In genomic region chr7:16562456-16563220, GRCh38 we compare ENCODE assay signal across 1 cellular context.
TF ChIP-seq lines count a peak whose summit lies in the region.

No MANE protein-coding gene starts in this region.

TF ChIP-seq in K562, 482 proteins besides CTCF, POLR2A, EP300 and RAD21:
- TF ChIP-seq CHAMP1 (IDR thresholded peaks at IDR 0.05) (0 out of 2 replicates have a peak, but pooled peaks have one; percentile 20), FOSL1 (tag; conservative IDR thresholded peaks at IDR 0.05) (no peak), BCL6 (CRISPR knock-in tag; IDR thresholded peaks at IDR 0.05) (no peak), ESRRA (IDR thresholded peaks at IDR 0.05; ENCODE audit: borderline replicate concordance, low read depth) (peak; percentile 89), NR2C1 (IDR thresholded peaks at IDR 0.05) (0 out of 2 replicates have a peak, but pooled peaks have one; percentile 35), NR2C1 (tag; IDR thresholded peaks at IDR 0.05) (peak; percentile 53; the same call in 1 of the 2 replicates), NFIC (IDR thresholded peaks at IDR 0.05) (peak; percentile 78), EP400 (IDR thresholded peaks at IDR 0.05) (0 out of 2 replicates have a peak, but pooled peaks have one; percentile 18), SREBF1 (IDR thresholded peaks at IDR 0.05; ENCODE audit: borderline replicate concordance, low read depth, low read length) (no peak), SOX6 (IDR thresholded peaks at IDR 0.05) (0 out of 2 replicates have a peak, but pooled peaks have one; percentile 21), PKNOX1 (IDR thresholded peaks at IDR 0.05) (peak; percentile 63), MYC (IDR thresholded peaks at IDR 0.05; ENCODE audit: low read depth, low read length) (peak; percentile 33; the same call in 1 of the 2 replicates), MYC (CRISPR knock-in tag; IDR thresholded peaks at IDR 0.05; ENCODE audit: borderline replicate concordance, low read depth) (no peak)
TF ChIP-seq in K562: peak in this region for 8.
